ENCODE assay signal across 1 cellular context in genomic region chr5:124841829-124842712, GRCh38.
A peak's percentile ranks its signal among the peaks of the same experiment; 100 is the strongest.
TF ChIP-seq lines count a peak whose summit lies in the region.

No MANE protein-coding gene starts in this region.

TF ChIP-seq in HEK293, 187 proteins besides CTCF, POLR2A, EP300 and RAD21 (continued from another document and continues in another):
- TF ChIP-seq ATF2 (tag by site-specific recombination; IDR thresholded peaks at IDR 0.05; ENCODE audit: low read depth): no peak
- no peak for TF ChIP-seq ZNF777 (tag by site-specific recombination; IDR thresholded peaks at IDR 0.05; ENCODE audit: borderline replicate concordance)
- no peak for TF ChIP-seq ZNF302 (tag by site-specific recombination; IDR thresholded peaks at IDR 0.05; ENCODE audit: low read depth)
- no peak for TF ChIP-seq ZBTB11 (tag by site-specific recombination; conservative IDR thresholded peaks at IDR 0.05; ENCODE audit: low read depth)
- no peak for TF ChIP-seq ZNF639 (tag by site-specific recombination; IDR thresholded peaks at IDR 0.05)
- TF ChIP-seq PRDM2 (tag by site-specific recombination; IDR thresholded peaks at IDR 0.05; ENCODE audit: borderline replicate concordance): no peak
- no peak for TF ChIP-seq ZNF2 (tag by site-specific recombination; IDR thresholded peaks at IDR 0.05)
- no peak for TF ChIP-seq ZNF221 (tag by site-specific recombination; IDR thresholded peaks at IDR 0.05; ENCODE audit: borderline replicate concordance)
- TF ChIP-seq ZNF140 (tag by site-specific recombination; IDR thresholded peaks at IDR 0.05): no peak
- TF ChIP-seq ZNF398 (tag by site-specific recombination; IDR thresholded peaks at IDR 0.05): peak; percentile 47; the same call in 1 of the 2 replicates
- TF ChIP-seq ZSCAN16 (tag by site-specific recombination; IDR thresholded peaks at IDR 0.05): no peak
- TF ChIP-seq ZNF488 (tag by site-specific recombination; IDR thresholded peaks at IDR 0.05): no peak
- no peak for TF ChIP-seq KLF8 (tag by site-specific recombination; IDR thresholded peaks at IDR 0.05)
- no peak for TF ChIP-seq ZNF561 (tag by site-specific recombination; IDR thresholded peaks at IDR 0.05; ENCODE audit: borderline replicate concordance)
- no peak for TF ChIP-seq ZBTB49 (tag by site-specific recombination; IDR thresholded peaks at IDR 0.05; ENCODE audit: low read depth)
- no peak for TF ChIP-seq HOXA7 (CRISPR knock-in tag; IDR thresholded peaks at IDR 0.05; ENCODE audit: borderline replicate concordance)
- TF ChIP-seq ZNF366 (tag by site-specific recombination; conservative IDR thresholded peaks at IDR 0.05): peak; percentile 55
- no peak for TF ChIP-seq ZBTB26 (tag by site-specific recombination; optimal IDR thresholded peaks at IDR 0.05)
- TF ChIP-seq SETDB1 (IDR thresholded peaks at IDR 0.05; ENCODE audit: insufficient read length, low read length): no peak
- TF ChIP-seq ZNF530 (tag by site-specific recombination; IDR thresholded peaks at IDR 0.05; ENCODE audit: low read depth): no peak
- peak; percentile 63 for TF ChIP-seq PRDM4 (tag by site-specific recombination; IDR thresholded peaks at IDR 0.05)
- no peak for TF ChIP-seq ZFP3 (tag by site-specific recombination; IDR thresholded peaks at IDR 0.05; ENCODE audit: low read depth)
- no peak for TF ChIP-seq ZNF138 (tag by site-specific recombination; IDR thresholded peaks at IDR 0.05; ENCODE audit: borderline replicate concordance)
- TF ChIP-seq KLF9 (tag by site-specific recombination; IDR thresholded peaks at IDR 0.05; ENCODE audit: low read depth): no peak
- no peak for TF ChIP-seq ZNF354C (tag by site-specific recombination; IDR thresholded peaks at IDR 0.05; ENCODE audit: borderline replicate concordance, low read depth)
- TF ChIP-seq HIC1 (tag by site-specific recombination; IDR thresholded peaks at IDR 0.05): no peak
- no peak for TF ChIP-seq ZNF350 (tag by site-specific recombination; IDR thresholded peaks at IDR 0.05)
- no peak for TF ChIP-seq SP7 (tag by site-specific recombination; IDR thresholded peaks at IDR 0.05)
